ENCODE assay signal across 24 cellular contexts in the genomic region with DNA sequence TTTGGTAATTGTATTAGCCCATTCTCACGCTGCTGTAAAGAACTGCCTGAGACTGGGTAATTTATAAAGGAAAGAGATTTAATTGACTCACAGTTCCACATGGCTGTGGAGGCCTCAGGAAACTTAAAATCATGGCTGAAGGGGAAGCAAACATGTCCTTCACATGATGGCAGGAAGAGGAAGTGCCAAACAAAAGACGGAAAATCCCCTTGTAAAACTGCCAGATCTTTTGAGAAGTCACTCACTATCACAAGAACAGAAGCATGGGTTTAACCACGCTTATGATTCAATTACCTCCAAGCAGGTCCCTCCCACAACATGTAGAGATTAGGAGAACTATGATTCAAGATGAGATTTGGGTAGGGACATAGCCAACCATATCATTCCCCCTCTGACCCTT.
"Had no signal": no experiment of that assay in that cellular context is flagged by ENCODE, and none has a peak within 500 bp of the region (broad histone marks: within the 10 kb centered on the region; RNA-seq: fewer than 3 reads in every experiment).

No MANE protein-coding gene starts in this region.

- H3K36me3 ChIP-seq: esophagus muscularis mucosa, gastrocnemius medialis, pancreas, upper lobe of left lung had no signal

- FAIRE-seq: islet of Langerhans, pancreas had no signal

- H3K9me3 ChIP-seq: body of pancreas, gastrocnemius medialis, pancreas, upper lobe of left lung had no signal

- H3K4me1 ChIP-seq: body of pancreas, esophagus muscularis mucosa, gastrocnemius medialis, pancreas, psoas muscle, upper lobe of left lung had no signal

- H3K27ac Mint-ChIP-seq: activated naive CD8-positive, alpha-beta T cell treated with anti-CD3 and anti-CD28 coated beads, Interleukin-2, amount 50 U/mL, for 24 hours; activated T-helper 1 cell treated with anti-CD3 and anti-CD28 coated beads, Interleukin-12 subunit alpha, Interleukin-12 subunit beta, Interleukin-2, Interleukin-4 antibody, amounts not matched to agents 30 ng/mL and 10 ng/mL and 1 ng/mL, durations not matched to agents 14 hours and 24 hours and 36 hours; memory B cell; nephron progenitor cell; WTC11 had no signal

- DNase-seq: activated CD4-positive, alpha-beta T cell treated with anti-CD3 and anti-CD28 coated beads, Interleukin-2, amount 50 U/mL, for 48 hours; activated gamma-delta T cell; activated naive CD4-positive, alpha-beta T cell treated with anti-CD3 and anti-CD28 coated beads, Interleukin-2, amount 50 U/mL, for 16 hours; activated naive CD8-positive, alpha-beta T cell treated with anti-CD3 and anti-CD28 coated beads, Interleukin-2, amount 50 U/mL, for 24 hours; activated T-cell treated with anti-CD3 and anti-CD28 coated beads for 4 hours; anterior cingulate cortex; body of pancreas; effector CD8-positive, alpha-beta T cell; gastrocnemius medialis; head of caudate nucleus; left ventricle myocardium superior; nephron progenitor cell; pancreas; psoas muscle; right cardiac atrium; stimulated activated CD4-positive, alpha-beta T cell treated with anti-CD3 and anti-CD28 coated beads, Interleukin-4, amount 100 ng/mL, for 4 hours; stimulated activated naive CD8-positive, alpha-beta T cell treated with anti-CD3 and anti-CD28 coated beads, Interleukin-15, Interleukin-2, amounts not matched to agents 100 U/mL and 50 U/mL, for 24 hours; T-helper 9 cell; upper lobe of left lung had no signal

- H3K27me3 ChIP-seq: body of pancreas, esophagus muscularis mucosa, gastrocnemius medialis, pancreas, upper lobe of left lung had no signal

- H3K4me3 Mint-ChIP-seq: activated naive CD8-positive, alpha-beta T cell treated with anti-CD3 and anti-CD28 coated beads, Interleukin-2, amount 50 U/mL, for 24 hours; activated T-helper 1 cell treated with anti-CD3 and anti-CD28 coated beads, Interleukin-12 subunit alpha, Interleukin-12 subunit beta, Interleukin-2, Interleukin-4 antibody, amounts not matched to agents 30 ng/mL and 10 ng/mL and 1 ng/mL, durations not matched to agents 14 hours and 24 hours and 36 hours; memory B cell; nephron progenitor cell; WTC11 had no signal

- H3K27ac ChIP-seq: body of pancreas, esophagus muscularis mucosa, gastrocnemius medialis, pancreas, psoas muscle, upper lobe of left lung had no signal

- H3K4me3 ChIP-seq: body of pancreas, esophagus muscularis mucosa, gastrocnemius medialis, pancreas, psoas muscle, upper lobe of left lung had no signal

- H3K4me1 Mint-ChIP-seq: activated naive CD8-positive, alpha-beta T cell treated with anti-CD3 and anti-CD28 coated beads, Interleukin-2, amount 50 U/mL, for 24 hours; memory B cell; nephron progenitor cell; WTC11 had no signal

- H3K36me3 Mint-ChIP-seq: memory B cell had no signal

- ATAC-seq: activated naive CD8-positive, alpha-beta T cell treated with anti-CD3 and anti-CD28 coated beads, Interleukin-2, amount 50 U/mL, for 24 hours; body of pancreas; gastrocnemius medialis; left ventricle myocardium superior; pancreas; psoas muscle; right cardiac atrium; stimulated activated naive CD8-positive, alpha-beta T cell treated with anti-CD3 and anti-CD28 coated beads, Interleukin-15, Interleukin-2, amounts not matched to agents 100 U/mL and 50 U/mL, for 24 hours; WTC11 had no signal

- H3K27me3 Mint-ChIP-seq: activated naive CD8-positive, alpha-beta T cell treated with anti-CD3 and anti-CD28 coated beads, Interleukin-2, amount 50 U/mL, for 24 hours had no signal
